In the genomic region with DNA sequence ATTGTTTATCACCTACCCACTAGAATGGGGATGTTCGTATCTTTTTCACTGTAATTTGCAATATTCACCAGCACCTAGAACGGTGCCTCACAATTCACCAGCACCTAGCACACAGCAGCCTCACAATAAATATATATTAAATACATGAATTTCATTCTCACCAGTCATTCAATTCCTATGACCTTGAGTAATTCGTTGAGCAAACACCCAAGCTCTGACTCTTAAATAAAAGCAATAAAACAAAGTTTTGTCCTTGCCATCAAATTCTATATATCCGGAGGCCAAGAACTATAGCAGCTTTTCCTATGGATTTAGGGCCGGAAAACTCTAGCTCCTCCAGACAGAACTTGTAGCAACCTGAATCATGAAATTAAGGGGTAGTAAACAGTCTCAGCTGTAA, we compare ENCODE assay signal across 9 cellular contexts. TPM values are rescaled to one million over a fixed set of nuclear protein-coding genes. Genes with fewer than 3 reads are reported as not detected.
DNase-seq lines count a peak whose midpoint lies in the region; ATAC-seq and TF ChIP-seq lines count a peak whose summit lies in the region.
"Had no signal": no experiment of that assay in that cellular context is flagged by ENCODE, and none has a peak within 500 bp of the region (broad histone marks: within the 10 kb centered on the region; RNA-seq: fewer than 3 reads in every experiment).

No MANE protein-coding gene starts in this region.

- TF ChIP-seq CTCF in fibroblast of mammary gland (conservative IDR thresholded peaks at IDR 0.05; ENCODE audit: control insufficient read depth, insufficient read depth, low read depth, low read length) (no peak), psoas muscle (IDR thresholded peaks at IDR 0.05) (no peak)

- no peak for DNase-seq in SJSA1 (ENCODE audit: low read depth in 1 of 2, low spot score in 2 of 2)
- peak; percentile 23 for DNase-seq in fibroblast of mammary gland (ENCODE audit: low read depth)
- DNase-seq in psoas muscle: no peak
- DNase-seq in T1000 (lab: John Stamatoyannopoulos, UW): no peak
- no peak for DNase-seq in left colon
- DNase-seq: retina had no signal

- H3K36me3 ChIP-seq in ES-I3 (ENCODE audit: insufficient read depth, low read length) (peaks cover 5% of the 10 kb centered on the region; the same call in 1 of the 2 replicates), SJSA1 (peaks cover 25% of the 10 kb centered on the region), psoas muscle (ENCODE audit: insufficient read depth in 1 of 2, low read depth in 1 of 2) (peaks cover 0 to 10% of the 10 kb centered on the region in 2 donors)

- H3K27me3 ChIP-seq in SJSA1 (replicated peaks) (no peaks in the 10 kb centered on the region), psoas muscle (ENCODE audit: insufficient read depth in 3 of 3, low read length in 2 of 3) (no peaks in the 10 kb centered on the region)

- H3K9me3 ChIP-seq in ES-I3 (ENCODE audit: control insufficient read depth, insufficient read depth, low read length): no peaks in the 10 kb centered on the region
- no peaks in the 10 kb centered on the region for H3K9me3 ChIP-seq in SJSA1 (replicated peaks)
- H3K9me3 ChIP-seq in psoas muscle: no peaks in the 10 kb centered on the region

- WGBS in psoas muscle, 3 donors: 34 to 41% (median 36%) methylated on average over 5 of the region's 5 CpGs

- ATAC-seq in psoas muscle (no peak), GM19328 (IDR thresholded peaks at IDR 0.05; ENCODE audit: unreplicated experiment) (no peak), HG02798 (IDR thresholded peaks at IDR 0.05; ENCODE audit: poor library complexity, unreplicated experiment) (no peak), left colon (no peak)

- intact Hi-C loops in psoas muscle (cut with DNase I): no loop called here
- intact Hi-C loops in left colon (cut with DNase I, micrococcal nuclease): no loop called here

- H3K27ac ChIP-seq in SJSA1 (no peak overlapping the region), psoas muscle (peak overlapping the region; percentile 99)

- H3K4me3 ChIP-seq in SJSA1 (peak overlapping the region; percentile 83), fibroblast of mammary gland (ENCODE audit: control insufficient read depth, low read depth, low read length) (peak overlapping the region; percentile 82), psoas muscle (peak overlapping the region; percentile 97)

- peaks cover 6% of the 10 kb centered on the region for H3K4me1 ChIP-seq in ES-I3 (ENCODE audit: insufficient read depth, low read length)
- peaks cover 16% of the 10 kb centered on the region for H3K4me1 ChIP-seq in SJSA1 (replicated peaks)
- H3K4me1 ChIP-seq in psoas muscle: peaks cover 31% of the 10 kb centered on the region

- peak overlapping the region; percentile 95; the same call in 1 of the 2 replicates for H3K9ac ChIP-seq in ES-I3 (ENCODE audit: low read depth, low read length)

RNA-seq across cellular contexts. Expression of gene VTI1B, which starts 1.0 kb away (rescaled TPM):
- 36.2 and 49.2 TPM in 2 replicates for total RNA-seq in SJSA1 (2014; rRNA removed; shearing (Covaris generic))
- total RNA-seq in psoas muscle (100 to 1,000 TPM in 1 of 4 donors, 10 to 100 TPM in 3; 86.9 to 110 (median 91.5) TPM), left colon (100 to 1,000 TPM; 120 to 135 TPM)
- 10 to 100 TPM; 61.3 to 96.5 (median 72.1) TPM for polyA plus RNA-seq in psoas muscle

RNA-seq across cellular contexts. Expression of gene RDH11, which starts 22.1 kb away (rescaled TPM):
- 54.7 and 63.4 TPM in 2 replicates for total RNA-seq in SJSA1 (2014; rRNA removed; shearing (Covaris generic))
- total RNA-seq in psoas muscle: 10 to 100 TPM in 1 of 4 donors, 1 to 10 TPM in 3; 5.4 to 11.1 (median 7.9) TPM
- polyA plus RNA-seq in psoas muscle: 10 to 100 TPM in 1 of 3 donors, 1 to 10 TPM in 2; 7.7 to 15.6 (median 9.4) TPM
- 10 to 100 TPM; 40.6 to 48.1 TPM for total RNA-seq in left colon

RNA-seq across cellular contexts. Expression of gene RDH12, which starts 28.2 kb away (rescaled TPM):
- not detected in 2 replicates for total RNA-seq in SJSA1 (2014; rRNA removed; shearing (Covaris generic))
- total RNA-seq in psoas muscle: not detected
- polyA plus RNA-seq in psoas muscle: under 1 TPM in 1 of 3 donors, not detected in 2; 0.03 TPM
- total RNA-seq in left colon: not detected

RNA-seq across cellular contexts. Expression of gene ARG2, which starts 53.7 kb away (rescaled TPM):
- 4.9 and 7.4 TPM in 2 replicates for total RNA-seq in SJSA1 (2014; rRNA removed; shearing (Covaris generic))
- total RNA-seq in psoas muscle: 10 to 100 TPM in 2 of 4 donors, 1 to 10 TPM in 2; 1.3 to 19.3 (median 8.0) TPM
- polyA plus RNA-seq in psoas muscle: 100 to 1,000 TPM in 1 of 3 donors, 10 to 100 TPM in 1, 1 to 10 TPM in 1; 9.2 to 133 (median 32.6) TPM
- total RNA-seq in left colon: 10 to 100 TPM in 1 of 2 donors, under 1 TPM in 1; 0.85 to 18.1 TPM
